ENCODE assay signal across 8 cellular contexts in the genomic region with DNA sequence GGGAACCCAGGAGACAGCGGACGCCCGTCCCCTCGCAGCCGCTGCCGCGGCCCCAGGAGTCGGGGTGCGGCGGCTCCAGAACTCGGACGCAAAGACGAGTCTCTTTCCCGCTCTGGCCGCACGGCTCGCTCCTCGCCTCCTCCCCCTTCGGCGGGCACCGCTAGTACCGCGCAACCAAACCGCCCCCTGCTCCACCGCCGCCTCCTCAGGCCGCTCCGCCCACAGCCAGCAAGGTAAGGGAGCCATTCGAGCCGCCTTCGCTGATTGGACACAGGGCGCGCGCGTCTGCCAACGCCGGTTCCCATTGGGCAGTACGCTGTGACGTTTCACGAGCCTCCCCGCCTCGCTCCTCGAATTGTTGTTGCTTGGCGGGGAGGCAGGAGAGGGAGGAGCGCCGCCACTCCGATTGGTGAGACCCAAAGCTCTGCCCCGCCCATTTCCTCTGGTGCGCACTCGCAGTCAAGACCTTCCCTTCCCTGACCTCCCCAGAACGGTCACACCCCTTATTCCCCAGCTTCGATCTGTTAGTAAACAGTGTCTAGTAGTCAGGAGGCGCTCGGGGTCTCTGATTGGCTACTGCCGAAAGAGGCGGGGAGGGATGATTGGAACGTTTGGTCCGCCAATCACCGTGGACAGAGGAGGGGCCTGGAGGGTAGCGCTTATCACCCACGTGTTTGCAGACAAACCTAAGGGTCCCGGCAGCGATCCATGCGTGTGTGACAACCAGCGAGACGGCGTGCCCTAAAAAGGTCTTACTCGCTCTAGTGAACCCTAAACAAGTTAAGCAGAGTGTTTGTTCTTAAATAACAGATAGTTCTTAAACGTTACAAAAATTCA. TPM values are rescaled to one million over a fixed set of nuclear protein-coding genes. Genes with fewer than 3 reads are reported as not detected.
A peak's percentile ranks its signal among the peaks of the same experiment; 100 is the strongest.
DNase-seq lines count a peak whose midpoint lies in the region; ATAC-seq, FAIRE-seq and TF ChIP-seq lines count a peak whose summit lies in the region.

Gene RPS6KA5 (minus strand): TSS at position 170 of the 837 bp plus-strand sequence. CDS start 207 bp downstream, outside the sequence.

- TF ChIP-seq POLR2A in GM19193 (IDR thresholded peaks at IDR 0.05; ENCODE audit: extremely low read depth, insufficient read depth, insufficient read length) = peak; percentile 46

- peak within 1 kb of the TSS; percentile 76 to 80 for H3K4me3 ChIP-seq in kidney (ENCODE audit: low read length in 2 of 2)

- H3K9me3 ChIP-seq in kidney (ENCODE audit: control insufficient read depth in 1 of 2, low read length in 2 of 2) = no peaks in the 10 kb centered on the region

- peak; percentile 99 for FAIRE-seq in kidney (lab: Jason Lieb, UNC)

- DNase-seq in AML-193 (lab: John Stamatoyannopoulos, UW) = peak; percentile 99 to 100
- peak; percentile 99 for DNase-seq in NCI-H510A treated with DMSO at 0.1 percent for 48 hours (lab: John Stamatoyannopoulos, UW)
- peak; percentile 99 to 100 for DNase-seq in activated CD4-positive, alpha-beta T cell treated with anti-CD3 and anti-CD28 coated beads for 24 hours (ENCODE audit: low read depth in 2 of 2)
- peak; percentile 100 for DNase-seq in chondrocyte (ENCODE audit: low spot score)
- DNase-seq in kidney = peak; percentile 100
- DNase-seq in stimulated activated CD4-positive, alpha-beta T cell treated with anti-CD3 and anti-CD28 coated beads, Interleukin-15, amount 100 ng/mL, for 24 hours = peak; percentile 100

- H3K27me3 Mint-ChIP-seq in chondrocyte (ENCODE audit: low read depth) = peaks cover 4% of the 10 kb centered on the region

- H3K27ac Mint-ChIP-seq in chondrocyte (ENCODE audit: unreplicated experiment) = no peak within 1 kb of the TSS

- peaks cover 4% of the 10 kb centered on the region for H3K4me1 Mint-ChIP-seq in chondrocyte (ENCODE audit: low read depth)

- TF ChIP-seq CTCF in chondrocyte (IDR thresholded peaks at IDR 0.05) = peak; percentile 15
- TF ChIP-seq CTCF in kidney (IDR thresholded peaks at IDR 0.05; ENCODE audit: borderline replicate concordance, extremely low read depth, insufficient read depth) = no peak

- no peaks in the 10 kb centered on the region for H3K36me3 Mint-ChIP-seq in chondrocyte (ENCODE audit: low read depth)

- H3K27ac ChIP-seq in kidney (ENCODE audit: low read depth in 2 of 2, low read length in 2 of 2) = peak within 1 kb of the TSS; percentile 85 to 86

- peak; percentile 87 for ATAC-seq in HG03439 (IDR thresholded peaks at IDR 0.05; ENCODE audit: unreplicated experiment)

- H3K9ac ChIP-seq in kidney (ENCODE audit: low read length in 2 of 2) = peak within 1 kb of the TSS; percentile 52 to 83

- peak within 1 kb of the TSS; percentile 64 for H3K4me3 Mint-ChIP-seq in chondrocyte (ENCODE audit: unreplicated experiment)

- no peaks in the 10 kb centered on the region for H3K9me3 Mint-ChIP-seq in chondrocyte (ENCODE audit: low read depth)

- no peaks in the 10 kb centered on the region for H3K36me3 ChIP-seq in kidney (ENCODE audit: control insufficient read depth in 1 of 2, insufficient read depth in 2 of 2, low read length in 2 of 2)

- intact Hi-C loops in kidney (cut with DNase I) = no loop called here

- H3K4me1 ChIP-seq in kidney (ENCODE audit: control insufficient read depth in 1 of 2, insufficient read depth in 1 of 2, low read depth in 1 of 2, low read length in 2 of 2) = peaks cover 4 to 5% of the 10 kb centered on the region in 2 donors

RNA-seq across cellular contexts. Expression of gene RPS6KA5, which starts in this region (rescaled TPM):
- total RNA-seq in chondrocyte = 0.48 to 0.65 TPM (median 0.54 TPM) in 3 replicates
- 9.4 TPM for total RNA-seq in kidney
- polyA plus RNA-seq in kidney (ENCODE audit: insufficient read depth, low read depth, low replicate concordance) = 0.95 TPM

Comparison
In these comparisons a context has a peak if more than half of its experiments do, and no peak if none do; other contexts are left out.
1. Peak in every context shown above with its lines: DNase-seq, ATAC-seq, H3K4me3 ChIP-seq and H3K27ac ChIP-seq.
2. Peak in DNase-seq in chondrocyte; RNA of the gene not detected or under 1 TPM.